Comparison of ENCODE assay signal across 20 cellular contexts in genomic region chr7:40536406-40536805, GRCh38.
DNase-seq lines count a peak whose midpoint lies in the region; ATAC-seq, FAIRE-seq and TF ChIP-seq lines count a peak whose summit lies in the region.
"Had no signal": no experiment of that assay in that cellular context is flagged by ENCODE, and none has a peak within 500 bp of the region (broad histone marks: within the 10 kb centered on the region; RNA-seq: fewer than 3 reads in every experiment).

No MANE protein-coding gene starts in this region.

- no peaks in the 10 kb centered on the region for H3K9me3 ChIP-seq in astrocyte (ENCODE audit: insufficient read depth, low read depth, low read length)
- H3K9me3 ChIP-seq: Caco-2, HAP-1 had no signal

- no peak overlapping the region for H2BK5ac ChIP-seq in mesendoderm (ENCODE audit: low read length)

- WGBS in mesendoderm (ENCODE audit: extremely low coverage, insufficient coverage, low lambda C conversion rate): no CpG with 5 or more reads among the region's 1 CpG

- ATAC-seq in GM18909 (IDR thresholded peaks at IDR 0.05; ENCODE audit: poor library complexity, unreplicated experiment): no peak
- ATAC-seq: PC-3 had no signal

- H3K79me1 ChIP-seq in mesendoderm (ENCODE audit: low read length): no peaks in the 10 kb centered on the region

- H4K5ac ChIP-seq in mesendoderm (ENCODE audit: low read length): no peak overlapping the region

- no peak overlapping the region for H3K4ac ChIP-seq in mesendoderm (ENCODE audit: low read depth, low read length)

- H3K4me3 Mint-ChIP-seq in astrocyte (ENCODE audit: unreplicated experiment): no peak overlapping the region
- H3K4me3 Mint-ChIP-seq: CD4-positive, alpha-beta T cell had no signal

- no peak overlapping the region for H3K27ac Mint-ChIP-seq in astrocyte (ENCODE audit: unreplicated experiment)
- H3K27ac Mint-ChIP-seq: CD4-positive, alpha-beta T cell had no signal

- H3K27me3 ChIP-seq in astrocyte (ENCODE audit: insufficient read depth, low read length): no peaks in the 10 kb centered on the region
- no peaks in the 10 kb centered on the region for H3K27me3 ChIP-seq in mesendoderm (ENCODE audit: insufficient read depth, low read length, poor library complexity)

- H3K4me1 Mint-ChIP-seq in astrocyte (ENCODE audit: low read depth, unreplicated experiment): peaks cover 6% of the 10 kb centered on the region

- H2AFZ ChIP-seq in astrocyte (ENCODE audit: low read depth, low read length): no peak overlapping the region

- H2AK5ac ChIP-seq in mesendoderm (ENCODE audit: low read length): no peak overlapping the region

- H3K27me3 Mint-ChIP-seq in astrocyte (ENCODE audit: low read depth, unreplicated experiment): no peaks in the 10 kb centered on the region
- H3K27me3 Mint-ChIP-seq: CD4-positive, alpha-beta T cell had no signal

- no peaks in the 10 kb centered on the region for H3K9me3 Mint-ChIP-seq in astrocyte (ENCODE audit: unreplicated experiment)

- no peak overlapping the region for H4K8ac ChIP-seq in mesendoderm (ENCODE audit: low read depth, low read length)

- no peaks in the 10 kb centered on the region for H3K36me3 ChIP-seq in astrocyte (ENCODE audit: insufficient read depth, low read length)
- H3K36me3 ChIP-seq in mesendoderm (ENCODE audit: control insufficient read depth, insufficient read depth, low read length): no peaks in the 10 kb centered on the region
- H3K36me3 ChIP-seq: HAP-1 had no signal

- H3K23ac ChIP-seq in mesendoderm (ENCODE audit: low read length): no peak overlapping the region

- H3K27ac ChIP-seq in astrocyte (ENCODE audit: low read depth, low read length): no peak overlapping the region
- H3K27ac ChIP-seq in mesendoderm (ENCODE audit: low read depth, low read length): no peak overlapping the region
- H3K27ac ChIP-seq: RWPE1 had no signal

- no peak overlapping the region for H3K18ac ChIP-seq in mesendoderm (ENCODE audit: low read length)

- H3K4me3 ChIP-seq in AG10803 (ENCODE audit: low read length) (no peak overlapping the region), astrocyte (ENCODE audit: insufficient read depth, low read depth, low read length) (no peak overlapping the region), mesendoderm (ENCODE audit: low read length) (no peak overlapping the region), foreskin fibroblast (ENCODE audit: low read depth in 1 of 2, low read length in 2 of 2) (no peak overlapping the region)
- H3K4me3 ChIP-seq: HAP-1 had no signal

- H2BK15ac ChIP-seq in mesendoderm (replicated peaks; ENCODE audit: low read depth): no peak overlapping the region

- H4K20me1 ChIP-seq in astrocyte (ENCODE audit: insufficient read depth, low read length): no peaks in the 10 kb centered on the region

- no peak for TF ChIP-seq CTCF in AG10803 (conservative IDR thresholded peaks at IDR 0.05; ENCODE audit: low read length)
- no peak for TF ChIP-seq CTCF in astrocyte (IDR thresholded peaks at IDR 0.05; ENCODE audit: insufficient read depth, low read depth, low read length)
- TF ChIP-seq CTCF in foreskin fibroblast (IDR thresholded peaks at IDR 0.05; ENCODE audit: low read depth, low read length): no peak

- H3K4me2 ChIP-seq in astrocyte (ENCODE audit: low read length) (no peak overlapping the region), mesendoderm (ENCODE audit: low read length) (no peak overlapping the region)

- H3K9ac ChIP-seq in astrocyte (ENCODE audit: low read length): no peak overlapping the region
- H3K9ac ChIP-seq in mesendoderm (ENCODE audit: low read length): no peak overlapping the region

- no peak overlapping the region for H3K56ac ChIP-seq in mesendoderm (ENCODE audit: low read length)

- H3K79me2 ChIP-seq in astrocyte (ENCODE audit: insufficient read depth, low read length): no peaks in the 10 kb centered on the region
- no peaks in the 10 kb centered on the region for H3K79me2 ChIP-seq in mesendoderm (ENCODE audit: control insufficient read depth, insufficient read depth, low read length)

- H3K4me1 ChIP-seq in astrocyte (ENCODE audit: insufficient read depth, low read length) (no peaks in the 10 kb centered on the region), mesendoderm (ENCODE audit: control insufficient read depth, low read depth, low read length) (no peaks in the 10 kb centered on the region)
- H3K4me1 ChIP-seq: Caco-2, HAP-1 had no signal

- FAIRE-seq in astrocyte (lab: Jason Lieb, UNC): peak; percentile 77
- FAIRE-seq: GM12891, GM18507 had no signal

- H3K36me3 Mint-ChIP-seq in astrocyte (ENCODE audit: low read depth, unreplicated experiment): no peaks in the 10 kb centered on the region

- H2BK120ac ChIP-seq in mesendoderm (ENCODE audit: low read depth, low read length): no peak overlapping the region

- DNase-seq in AG10803 (ENCODE audit: low read depth) (peak; percentile 4), M059J (ENCODE audit: low read depth) (peak; percentile 96), astrocyte (ENCODE audit: low read depth) (no peak), mesendoderm (peak; percentile 29), NCI-H1417 treated with DMSO at 0.1 percent for 48 hours (lab: John Stamatoyannopoulos, UW) (no peak), Ammon's horn (ENCODE audit: low spot score) (no peak), foreskin fibroblast (no peak)
- DNase-seq: 8988T; Caco-2; CD4-positive, alpha-beta T cell; NCI-H187; NCI-H2107; NCI-H510A treated with DMSO at 0.1 percent for 48 hours; PC-3; SIG-M5 had no signal

Comparison
In these comparisons a context has a peak if more than half of its experiments do, and no peak if none do; other contexts are left out.
1. DNase-seq: peak in AG10803 (single experiment), M059J (single experiment) and mesendoderm (single experiment); none in astrocyte (single experiment), NCI-H1417 treated with DMSO at 0.1 percent for 48 hours (single experiment), Ammon's horn (single experiment) and foreskin fibroblast (0 of 2).